Comparison of ENCODE assay signal across 19 cellular contexts in the genomic region with DNA sequence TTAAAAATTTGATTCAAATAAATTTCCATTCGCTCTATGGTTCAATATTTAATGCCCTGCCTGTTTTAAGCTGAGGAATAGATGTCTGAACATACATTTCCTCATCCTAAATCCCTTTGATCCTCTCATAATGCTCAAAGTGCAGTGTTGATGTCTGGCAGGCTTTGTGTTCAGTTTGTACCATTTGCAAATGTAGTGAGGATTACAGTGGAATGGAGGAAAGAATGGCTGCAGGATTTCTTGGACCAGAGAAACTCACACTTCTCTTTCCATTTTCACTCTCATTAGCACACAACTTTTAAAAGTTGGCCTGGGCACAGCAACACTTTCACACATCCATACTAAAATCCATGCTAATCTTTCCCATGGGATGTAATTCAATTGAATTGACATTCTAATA. TPM values are rescaled to one million over a fixed set of nuclear protein-coding genes. Genes with fewer than 3 reads are reported as not detected.
A peak's percentile ranks its signal among the peaks of the same experiment; 100 is the strongest.
DNase-seq lines count a peak whose midpoint lies in the region; ATAC-seq, FAIRE-seq and TF ChIP-seq lines count a peak whose summit lies in the region.
"Had no signal": no experiment of that assay in that cellular context is flagged by ENCODE, and none has a peak within 500 bp of the region (broad histone marks: within the 10 kb centered on the region; RNA-seq: fewer than 3 reads in every experiment).

No MANE protein-coding gene starts in this region.

- H2AFZ ChIP-seq in HepG2 (ENCODE audit: low read length) (no peak overlapping the region), K562 (ENCODE audit: low read depth, low read length) (no peak overlapping the region)
- H2AFZ ChIP-seq: GM23248 had no signal

- H3K36me3 ChIP-seq in HepG2 (replicated peaks in 1 of 2; ENCODE audit: control insufficient read depth in 1 of 2, insufficient read depth in 2 of 2, low read length in 2 of 2) (no peaks in the 10 kb centered on the region), right lobe of liver (no peaks in the 10 kb centered on the region), K562 (ENCODE audit: control insufficient read depth, insufficient read depth, low read length) (no peaks in the 10 kb centered on the region), body of pancreas (replicated peaks in 1 of 2; ENCODE audit: insufficient read depth in 1 of 2, low read depth in 2 of 2) (no peaks in the 10 kb centered on the region)

- H3K4me3 ChIP-seq in HepG2 (replicated peaks in 1 of 3; ENCODE audit: insufficient read depth in 1 of 3, low read depth in 2 of 3, low read length in 3 of 3) (peak overlapping the region in 2 of 3 experiments; percentile 23 to 30; a peak in 2 of 6 replicates), right lobe of liver (no peak overlapping the region), K562 (no peak overlapping the region), retinal pigment epithelial cell (ENCODE audit: low read length) (no peak overlapping the region), body of pancreas (no peak overlapping the region)
- H3K4me3 ChIP-seq: GM23248 had no signal

- peaks cover 65% of the 10 kb centered on the region for H3K4me1 ChIP-seq in HepG2 (ENCODE audit: insufficient read depth, low read length)
- peaks cover 0 to 18% (median 7%) of the 10 kb centered on the region in 4 donors for H3K4me1 ChIP-seq in right lobe of liver
- peaks cover 26 to 28% of the 10 kb centered on the region in 2 experiments for H3K4me1 ChIP-seq in K562 (replicated peaks in 1 of 2; ENCODE audit: control insufficient read depth in 2 of 2, insufficient read depth in 2 of 2, low read length in 2 of 2)
- peaks cover 18% of the 10 kb centered on the region for H3K4me1 ChIP-seq in body of pancreas

- TF ChIP-seq CTCF in HepG2 (CRISPR knock-in tag; IDR thresholded peaks at IDR 0.05), result no peak
- TF ChIP-seq CTCF in right lobe of liver (IDR thresholded peaks at IDR 0.05), result no peak
- no peak for TF ChIP-seq CTCF in K562 (IDR thresholded peaks at IDR 0.05 in 2 of 3, conservative IDR thresholded peaks at IDR 0.05 in 1 of 3; ENCODE audit: insufficient read depth in 2 of 3, low read depth in 1 of 3, low read length in 3 of 3)
- TF ChIP-seq CTCF in retinal pigment epithelial cell (conservative IDR thresholded peaks at IDR 0.05; ENCODE audit: low read depth, low read length), result no peak
- TF ChIP-seq CTCF in body of pancreas (IDR thresholded peaks at IDR 0.05), result no peak

- intact Hi-C loops in HepG2 (cut with micrococcal nuclease; ENCODE audit: unreplicated experiment) (loop anchor here (2.0 to 10.0 kb wide), 3 partner anchors 72 to 159 kb away; no protein-coding TSS in a partner anchor), right lobe of liver (cut with DNase I) (no loop called here), K562 (cut with micrococcal nuclease) (loop anchor here (10.0 kb wide), 1 partner anchor 122 kb away; no protein-coding TSS in a partner anchor), body of pancreas (cut with DNase I) (no loop called here)

- no peaks in the 10 kb centered on the region for H3K9me1 ChIP-seq in K562 (ENCODE audit: control insufficient read depth, insufficient read depth, low read length)

- peak overlapping the region; percentile 87 for H3K4me2 ChIP-seq in HepG2 (ENCODE audit: low read depth, low read length)
- H3K4me2 ChIP-seq in K562 (ENCODE audit: insufficient read depth, low read length), result no peak overlapping the region

- TF ChIP-seq EP300 in HepG2 (IDR thresholded peaks at IDR 0.05; ENCODE audit: low read depth in 2 of 2, low read length in 2 of 2) (peak in 1 of 2 experiments; percentile 61; a peak in 1 of 4 replicates), HepG2 (CRISPR knock-in tag; IDR thresholded peaks at IDR 0.05; ENCODE audit: borderline replicate concordance) (no peak), K562 (IDR thresholded peaks at IDR 0.05; ENCODE audit: low read length) (no peak)

- H3K9ac ChIP-seq in HepG2 (ENCODE audit: insufficient read depth, low read depth, low read length) (no peak overlapping the region), K562 (ENCODE audit: insufficient read depth in 1 of 2, low read depth in 2 of 2, low read length in 2 of 2) (no peak overlapping the region)
- H3K9ac ChIP-seq: GM23248 had no signal

- FAIRE-seq in HepG2 (lab: Jason Lieb, UNC) (peak; percentile 77), K562 (lab: Jason Lieb, UNC) (no peak)
- FAIRE-seq: G401.6, GM19239, H54, HTR-8/SVneo had no signal

- DNase-seq in HepG2 (ENCODE audit: low spot score) (peak; percentile 82), right lobe of liver (no peak), K562 (ENCODE audit: extremely low read depth in 1 of 4, low spot score in 3 of 4) (no peak), retinal pigment epithelial cell (ENCODE audit: low read depth) (peak; percentile 25), body of pancreas (no peak), G401 (ENCODE audit: low spot score) (no peak)
- DNase-seq: Caco-2; CD8-positive, alpha-beta T cell; DMS79; GM23248; Karpas-422 had no signal

- peak overlapping the region; percentile 61 for H3K27ac ChIP-seq in HepG2 (ENCODE audit: extremely low read length, insufficient read depth, low read length)
- no peak overlapping the region for H3K27ac ChIP-seq in right lobe of liver
- H3K27ac ChIP-seq in K562 (ENCODE audit: extremely low read depth, low read depth, low read length), result no peak overlapping the region
- no peak overlapping the region for H3K27ac ChIP-seq in body of pancreas
- H3K27ac ChIP-seq: 22Rv1, GM23248 had no signal

- peak in 1 of 2 experiments; percentile 46; a peak in 2 of 4 replicates for TF ChIP-seq POLR2A in HepG2 (IDR thresholded peaks at IDR 0.05; ENCODE audit: insufficient read depth in 1 of 2, low read depth in 2 of 2, low read length in 2 of 2)
- TF ChIP-seq POLR2A in right lobe of liver (IDR thresholded peaks at IDR 0.05), result no peak
- TF ChIP-seq POLR2A in K562 (conservative IDR thresholded peaks at IDR 0.05), result no peak
- no peak for TF ChIP-seq POLR2A in body of pancreas (IDR thresholded peaks at IDR 0.05)

- 0% methylated on average over 1 of the region's 1 CpG for WGBS in HepG2 (ENCODE audit: low lambda C conversion rate)
- WGBS in right lobe of liver (ENCODE audit: insufficient coverage, low coverage, low lambda C conversion rate, missing lambda C conversion rate), result 77% methylated on average over 1 of the region's 1 CpG
- 75% methylated on average over 1 of the region's 1 CpG for WGBS in K562 (ENCODE audit: insufficient coverage, low coverage, missing lambda C conversion rate)
- 98 to 100% methylated on average over 1 of the region's 1 CpG for WGBS in body of pancreas, 2 donors

- BruUV-seq in HepG2 (replicated peaks; lab: Mats Ljungman, UMichigan), result no TSS peak
- BruUV-seq in K562 (replicated peaks; lab: Mats Ljungman, UMichigan), result no TSS peak

- H3K9me3 ChIP-seq in HepG2 (ENCODE audit: low read length) (no peaks in the 10 kb centered on the region), right lobe of liver (no peaks in the 10 kb centered on the region), K562 (replicated peaks; ENCODE audit: control insufficient read depth, insufficient read depth, low read depth, low read length) (no peaks in the 10 kb centered on the region), body of pancreas (no peaks in the 10 kb centered on the region)
- H3K9me3 ChIP-seq: Caco-2 had no signal

- POLR2A ChIA-PET in HepG2 (lab: Yijun Ruan, JAX) (interaction anchor here (0.7 to 3.2 kb wide), 3 partner anchors 27 to 150 kb away, joined by 3 to 29 read pairs (median 15); partner anchors contain the start of gene THRB), K562 (lab: Yijun Ruan, JAX) (no interaction called here)

- no peak for TF ChIP-seq RAD21 in HepG2 (CRISPR knock-in tag; IDR thresholded peaks at IDR 0.05)
- TF ChIP-seq RAD21 in K562 (CRISPR knock-in tag; conservative IDR thresholded peaks at IDR 0.05 in 1 of 2, IDR thresholded peaks at IDR 0.05 in 1 of 2), result no peak

- peak; percentile 28 for ATAC-seq in HepG2
- no peak for ATAC-seq in right lobe of liver
- ATAC-seq in K562, result no peak
- no peak for ATAC-seq in GM21619 (IDR thresholded peaks at IDR 0.05; ENCODE audit: unreplicated experiment)
- ATAC-seq in body of pancreas, result no peak
- ATAC-seq in HG03097 (IDR thresholded peaks at IDR 0.05; ENCODE audit: low FRiP score, unreplicated experiment), result no peak
- ATAC-seq: CD8-positive, alpha-beta T cell had no signal

- CTCF ChIA-PET in HepG2 (lab: Yijun Ruan, JAX; ENCODE audit: low intra/inter-chr PET ratio, low total read pairs), result no interaction called here
- CTCF ChIA-PET in K562 (lab: Yijun Ruan, JAX; ENCODE audit: low intra/inter-chr PET ratio), result no interaction called here

- H4K20me1 ChIP-seq in HepG2 (ENCODE audit: insufficient read depth, low read length) (no peaks in the 10 kb centered on the region), K562 (replicated peaks; ENCODE audit: control insufficient read depth, insufficient read depth, low read length) (no peaks in the 10 kb centered on the region)

- in situ Hi-C loops in HepG2 (cut with HindIII; ENCODE audit: extremely low pct_ligation_motif_present, low pct_unique_long_range_greater_than_20kb) (no loop called here), K562 (cut with MboI) (no loop called here), G401 (cut with HindIII; ENCODE audit: low sequenced_read_pairs) (no loop called here)

- H3K27me3 ChIP-seq in HepG2 (ENCODE audit: control insufficient read depth in 1 of 2, insufficient read depth in 2 of 2, low read length in 2 of 2) (no peaks in the 10 kb centered on the region; a peak in 2 of 5 replicates), right lobe of liver (no peaks in the 10 kb centered on the region), K562 (ENCODE audit: control insufficient read depth in 2 of 2, insufficient read depth in 2 of 2, low read length in 2 of 2) (no peaks in the 10 kb centered on the region), body of pancreas (no peaks in the 10 kb centered on the region)

- peaks cover 16% of the 10 kb centered on the region for H3K79me2 ChIP-seq in HepG2 (ENCODE audit: insufficient read depth, low read length)
- no peaks in the 10 kb centered on the region for H3K79me2 ChIP-seq in K562 (ENCODE audit: control insufficient read depth, insufficient read depth, low read length)

RNA-seq across cellular contexts. Expression of gene THRB, which starts 28.5 kb away (rescaled TPM):
- 22.7 and 30.1 TPM in 2 replicates for total RNA-seq in HepG2 (2016; rRNA removed; fragmentation: Illumina TruSeq; extraction: Trizol)
- total RNA-seq in HepG2 (2016; cell fraction: cytosol; rRNA removed; fragmentation: Illumina TruSeq; extraction: Trizol; ENCODE audit: low read depth), result 9.2 and 10.9 TPM in 2 replicates
- 20.4 and 24.3 TPM in 2 replicates for total RNA-seq in HepG2 (2016; cell fraction: insoluble cytoplasmic fraction; rRNA removed; fragmentation: Illumina TruSeq; extraction: Trizol)
- 16.1 and 18.6 TPM in 2 replicates for total RNA-seq in HepG2 (2016; cell fraction: membrane; rRNA removed; fragmentation: Illumina TruSeq; extraction: Trizol)
- total RNA-seq in HepG2 (2016; cell fraction: nucleus; rRNA removed; fragmentation: Illumina TruSeq; extraction: Trizol), result 40.5 and 40.8 TPM in 2 replicates
- polyA plus RNA-seq in HepG2 (2011; rRNA removed), result 4.3 and 4.7 TPM in 2 replicates
- polyA plus RNA-seq in HepG2 (2011; cell fraction: cytosol; rRNA removed), result 3.0 and 4.0 TPM in 2 replicates
- 6.1 and 7.0 TPM in 2 replicates for polyA plus RNA-seq in HepG2 (2011; cell fraction: nucleus; rRNA removed)
- 7.5 and 9.3 TPM in 2 replicates for polyA plus RNA-seq in HepG2 (2012)
- 3.5 and 4.3 TPM in 2 replicates for polyA plus RNA-seq in HepG2 (2016; cell fraction: cytosol; fragmentation: Illumina TruSeq; extraction: Trizol; ENCODE audit: low read depth)
- 14.8 and 17.3 TPM in 2 replicates for polyA plus RNA-seq in HepG2 (2016; cell fraction: insoluble cytoplasmic fraction; fragmentation: Illumina TruSeq; extraction: Trizol; ENCODE audit: low read depth)
- 6.5 and 6.7 TPM in 2 replicates for polyA plus RNA-seq in HepG2 (2016; cell fraction: membrane; fragmentation: Illumina TruSeq; extraction: Trizol; ENCODE audit: low read depth)
- polyA plus RNA-seq in HepG2 (2016; cell fraction: nucleus; fragmentation: Illumina TruSeq; extraction: Trizol; ENCODE audit: insufficient read depth, low read depth), result 14.6 and 17.3 TPM in 2 replicates
- polyA minus RNA-seq in HepG2 (2011; rRNA and poly(A)+ RNA removed; ENCODE audit: low replicate concordance), result 3.3 and 9.4 TPM in 2 replicates
- 8.1 and 8.3 TPM in 2 replicates for polyA minus RNA-seq in HepG2 (2011; cell fraction: cytosol; rRNA and poly(A)+ RNA removed)
- polyA minus RNA-seq in HepG2 (2011; cell fraction: nucleus; rRNA and poly(A)+ RNA removed), result 45.8 and 47.3 TPM in 2 replicates
- 10 to 100 TPM; 14.5 to 29.5 (median 17.3) TPM for total RNA-seq in right lobe of liver
- total RNA-seq in K562 (2011; cell fraction: chromatin; rRNA removed; ENCODE audit: low replicate concordance), result 30.5 and 37.3 TPM in 2 replicates
- total RNA-seq in K562 (2011; cell fraction: nucleolus; rRNA removed), result 8.4 and 9.8 TPM in 2 replicates
- 15.2 and 25.6 TPM in 2 replicates for total RNA-seq in K562 (2011; cell fraction: nucleoplasm; rRNA removed)
- total RNA-seq in K562 (2014; rRNA removed), result 5.6 and 6.0 TPM in 2 replicates
- 6.9 and 8.3 TPM in 2 replicates for total RNA-seq in K562 (2014; rRNA removed; fragmentation: Illumina TruSeq; extraction: Trizol)
- 7.0 and 7.2 TPM in 2 replicates for total RNA-seq in K562 (2015; rRNA removed; fragmentation: Illumina TruSeq; extraction: Trizol)
- total RNA-seq in K562 (2021), result 9.7 and 10.5 TPM in 2 replicates
- 11.0 and 14.9 TPM in 2 replicates for polyA plus RNA-seq in K562 (2011; rRNA removed)
- 5.1 and 6.0 TPM in 2 replicates for polyA plus RNA-seq in K562 (2011; cell fraction: cytosol; rRNA removed)
- 14.3 and 15.5 TPM in 2 replicates for polyA plus RNA-seq in K562 (2011; cell fraction: nucleus; rRNA removed)
- 5.7 and 5.9 TPM in 2 replicates for polyA plus RNA-seq in K562 (2012)
- polyA plus RNA-seq in K562 (2014; fragmentation: Illumina TruSeq; extraction: Trizol), result 7.1 and 9.0 TPM in 2 replicates
- 1 to 10 TPM; 1.7 to 3.0 TPM for polyA plus RNA-seq in K562 (2014; fragmentation: Nextera tagmentation; extraction: Ambion mirVana)
- 4.1 and 4.7 TPM in 2 replicates for polyA plus RNA-seq in K562 (2014; rRNA removed)
- 34.3 and 35.4 TPM in 2 replicates for polyA minus RNA-seq in K562 (2011; rRNA and poly(A)+ RNA removed)
- polyA minus RNA-seq in K562 (2011; cell fraction: cytosol; rRNA and poly(A)+ RNA removed), result 6.6 and 11.8 TPM in 2 replicates
- polyA minus RNA-seq in K562 (2011; cell fraction: nucleus; rRNA and poly(A)+ RNA removed), result 27.3 and 34.0 TPM in 2 replicates
- 1 to 10 TPM; 6.7 to 6.9 TPM for total RNA-seq in body of pancreas
- total RNA-seq in G401 (2014; rRNA removed; shearing (Covaris generic)), result not detected in 2 replicates
- total RNA-seq: CD8-positive, alpha-beta T cell had no signal
- polyA plus RNA-seq: CD14-positive monocyte had no signal

Comparison
In these comparisons a context has a peak if more than half of its experiments do, and no peak if none do; other contexts are left out.
1. DNase-seq: peak in HepG2 (single experiment) and retinal pigment epithelial cell (single experiment); none in right lobe of liver (0 of 3), K562 (0 of 4), body of pancreas (0 of 4) and G401 (single experiment).
2. H3K4me3 ChIP-seq: peak in HepG2 (2 of 3); none in right lobe of liver (0 of 3), K562 (single experiment), retinal pigment epithelial cell (single experiment) and body of pancreas (0 of 2).
3. intact Hi-C loops: an anchor here in HepG2 (2.0 to 10.0 kb wide) and K562 (10.0 kb wide); none called in right lobe of liver and body of pancreas.
4. Of the 241 proteins assayed by ChIP-seq in both HepG2 and K562: peak only in HepG2: ARID3A, BCL6, CEBPB, CEBPG, EHMT2, FOXA3 and 14 more; only in K562: CBX5; in both: none; in neither: 215; mixed calls (peak in some experiments, not most) for 5.